ENCODE assay signal across 8 cellular contexts in genomic region chr11:106077609-106078517, GRCh38. TPM values are rescaled to one million over a fixed set of nuclear protein-coding genes. Genes with fewer than 3 reads are reported as not detected.
A peak's percentile ranks its signal among the peaks of the same experiment; 100 is the strongest.
DNase-seq lines count a peak whose midpoint lies in the region; ATAC-seq and TF ChIP-seq lines count a peak whose summit lies in the region.

AASDHPPT (plus strand) TSS chr11:106077662; CDS start chr11:106077711, 49 bp downstream.

- no peaks in the 10 kb centered on the region for H3K9me3 ChIP-seq in Panc1 (ENCODE audit: control insufficient read depth, insufficient read depth, low read depth, low read length)

- no TSS peak for BruUV-seq in Panc1 (replicated peaks; lab: Mats Ljungman, UMichigan)

- POLR2A ChIA-PET in Panc1 (lab: Charles Lee): interaction anchor here (0.6 to 1.0 kb wide), 5 partner anchors 9 to 147 kb away, joined by 3 to 6 read pairs (median 3); no protein-coding TSS in a partner anchor

- H3K4me1 ChIP-seq in Panc1 (ENCODE audit: control insufficient read depth, insufficient read depth, low read length): peaks cover 16% of the 10 kb centered on the region

- DNase-seq in GM03348 (ENCODE audit: low spot score): peak; percentile 29
- DNase-seq in Panc1 (ENCODE audit: low read depth, low spot score): peak; percentile 20
- peak; percentile 81 for DNase-seq in left kidney (ENCODE audit: low read depth, low spot score)
- DNase-seq in dedifferentiated amniotic fluid mesenchymal stem cell (ENCODE audit: extremely low spot score): no peak

- no peak for TF ChIP-seq CTCF in Panc1 (IDR thresholded peaks at IDR 0.05)

- H3K27ac ChIP-seq in Panc1 (ENCODE audit: low read length) (peak within 1 kb of the TSS; percentile 87), cingulate gyrus (ENCODE audit: low read depth, low read length) (peak within 1 kb of the TSS; percentile 98)

- no peaks in the 10 kb centered on the region for H3K27me3 Mint-ChIP-seq in stimulated activated naive CD8-positive, alpha-beta T cell treated with anti-CD3 and anti-CD28 coated beads, Interleukin-15, Interleukin-2, amounts not matched to agents 100 ng/mL and 50 ng/mL, for 24 hours

- peaks cover 27% of the 10 kb centered on the region for H3K36me3 ChIP-seq in Panc1 (ENCODE audit: control insufficient read depth, insufficient read depth, low read length)

- no peaks in the 10 kb centered on the region for H3K9me3 Mint-ChIP-seq in stimulated activated naive CD8-positive, alpha-beta T cell treated with anti-CD3 and anti-CD28 coated beads, Interleukin-15, Interleukin-2, amounts not matched to agents 100 ng/mL and 50 ng/mL, for 24 hours

- H3K4me3 Mint-ChIP-seq in stimulated activated naive CD8-positive, alpha-beta T cell treated with anti-CD3 and anti-CD28 coated beads, Interleukin-15, Interleukin-2, amounts not matched to agents 100 ng/mL and 50 ng/mL, for 24 hours: peak within 1 kb of the TSS; percentile 97

- H3K4me1 Mint-ChIP-seq in stimulated activated naive CD8-positive, alpha-beta T cell treated with anti-CD3 and anti-CD28 coated beads, Interleukin-15, Interleukin-2, amounts not matched to agents 100 ng/mL and 50 ng/mL, for 24 hours (ENCODE audit: low read depth): peaks cover 65% of the 10 kb centered on the region

- H3K36me3 Mint-ChIP-seq in stimulated activated naive CD8-positive, alpha-beta T cell treated with anti-CD3 and anti-CD28 coated beads, Interleukin-15, Interleukin-2, amounts not matched to agents 100 ng/mL and 50 ng/mL, for 24 hours (ENCODE audit: low read depth): peaks cover 34% of the 10 kb centered on the region

- H3K27ac Mint-ChIP-seq in stimulated activated naive CD8-positive, alpha-beta T cell treated with anti-CD3 and anti-CD28 coated beads, Interleukin-15, Interleukin-2, amounts not matched to agents 100 ng/mL and 50 ng/mL, for 24 hours: peak within 1 kb of the TSS; percentile 98

- H3K27me3 ChIP-seq in Panc1 (ENCODE audit: control insufficient read depth, insufficient read depth, low read length): no peaks in the 10 kb centered on the region

- H3K4me3 ChIP-seq in Panc1 (ENCODE audit: low read depth in 2 of 2, low read length in 2 of 2): peak within 1 kb of the TSS; percentile 90 to 98

- CTCF ChIA-PET in Panc1 (lab: Charles Lee): interaction anchor here (0.7 kb wide), 1 partner anchor 448 kb away, joined by 6 read pairs; no protein-coding TSS in a partner anchor

- in situ Hi-C loops in Panc1 (cut with HindIII; ENCODE audit: low pct_unique_long_range_greater_than_20kb, low sequenced_read_pairs): no loop called here

- ATAC-seq in GM19455 (IDR thresholded peaks at IDR 0.05; ENCODE audit: unreplicated experiment) (peak; percentile 28), HG03469 (IDR thresholded peaks at IDR 0.05; ENCODE audit: unreplicated experiment) (peak; percentile 3), Panc1 (peak; percentile 41)

- intact Hi-C loops in Panc1 (cut with micrococcal nuclease; ENCODE audit: unreplicated experiment): loop anchor here (2.0 kb wide), 1 partner anchor 55 kb away; the partner anchor contains the start of gene MSANTD4

RNA-seq across cellular contexts. Expression of gene AASDHPPT, which starts in this region (rescaled TPM):
- total RNA-seq in Panc1 (2021; ENCODE audit: unreplicated experiment): 63.4 TPM
- polyA plus RNA-seq in Panc1 (2012; ENCODE audit: insufficient read length): 50.2 TPM
